ENCODE assay signal across 16 cellular contexts in the genomic region with DNA sequence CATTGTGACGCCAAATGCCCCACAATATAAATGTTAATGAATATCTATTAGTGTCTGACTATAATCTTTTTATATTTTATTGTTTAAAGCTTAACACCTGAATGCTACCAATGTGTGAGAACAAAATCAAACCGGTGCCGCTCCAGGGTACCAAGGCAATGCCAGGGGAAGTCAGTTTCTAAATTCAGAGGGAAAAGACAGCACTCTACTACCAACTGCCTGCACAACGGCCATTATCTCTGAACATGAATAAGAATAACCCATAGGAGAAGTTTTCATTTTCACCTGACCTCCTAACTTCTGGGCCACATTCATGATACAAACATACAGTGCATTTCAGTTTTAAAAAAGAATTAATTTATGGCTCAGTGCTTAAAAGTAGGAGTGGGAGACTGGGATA.
"Had no signal": no experiment of that assay in that cellular context is flagged by ENCODE, and none has a peak within 500 bp of the region (broad histone marks: within the 10 kb centered on the region; RNA-seq: fewer than 3 reads in every experiment).

No MANE protein-coding gene starts in this region.

- H3K9me3 ChIP-seq: colonic mucosa, esophagus squamous epithelium, gastroesophageal sphincter, suprapubic skin, thyroid gland had no signal

- H3K4me1 ChIP-seq: colonic mucosa, gastroesophageal sphincter had no signal

- H3K4me1 Mint-ChIP-seq: immature natural killer cell had no signal

- H3K36me3 Mint-ChIP-seq: immature natural killer cell had no signal

- H3K27ac ChIP-seq: colonic mucosa, esophagus squamous epithelium, gastroesophageal sphincter, suprapubic skin, thyroid gland had no signal

- ATAC-seq: gastroesophageal sphincter; mucosa of descending colon; naive thymus-derived CD8-positive, alpha-beta T cell; stimulated activated naive CD8-positive, alpha-beta T cell treated with anti-CD3 and anti-CD28 coated beads, Interleukin-15, Interleukin-2, amounts not matched to agents 100 U/mL and 50 U/mL, for 24 hours had no signal

- H3K4me3 ChIP-seq: colonic mucosa, esophagus squamous epithelium, gastroesophageal sphincter, mucosa of descending colon, suprapubic skin, thyroid gland had no signal

- H3K9me3 Mint-ChIP-seq: immature natural killer cell had no signal

- H3K27ac Mint-ChIP-seq: immature natural killer cell; naive thymus-derived CD8-positive, alpha-beta T cell; type B pancreatic cell had no signal

- H3K4me3 Mint-ChIP-seq: immature natural killer cell; naive thymus-derived CD8-positive, alpha-beta T cell; type B pancreatic cell had no signal

- DNase-seq: colonic mucosa; dermis blood vessel endothelial cell; esophagus squamous epithelium; foreskin fibroblast; glutamatergic neuron; immature natural killer cell; mucosa of descending colon; naive thymus-derived CD8-positive, alpha-beta T cell; posterior cingulate gyrus; small intestine; stimulated activated CD4-positive, alpha-beta T cell treated with anti-CD3 and anti-CD28 coated beads, Interleukin-12 subunit alpha, Interleukin-12 subunit beta, amount 100 ng/mL, for 4 hours; stimulated activated naive CD8-positive, alpha-beta T cell treated with anti-CD3 and anti-CD28 coated beads, Interleukin-15, Interleukin-2, amounts not matched to agents 100 U/mL and 50 U/mL, for 24 hours; thyroid gland had no signal

- H3K36me3 ChIP-seq: colonic mucosa, gastroesophageal sphincter, suprapubic skin, thyroid gland had no signal

- H3K27me3 ChIP-seq: colonic mucosa, esophagus squamous epithelium, gastroesophageal sphincter, suprapubic skin, thyroid gland had no signal

- H3K27me3 Mint-ChIP-seq: naive thymus-derived CD8-positive, alpha-beta T cell; type B pancreatic cell had no signal
